Comparison of ENCODE assay signal across 8 cellular contexts in the genomic region with DNA sequence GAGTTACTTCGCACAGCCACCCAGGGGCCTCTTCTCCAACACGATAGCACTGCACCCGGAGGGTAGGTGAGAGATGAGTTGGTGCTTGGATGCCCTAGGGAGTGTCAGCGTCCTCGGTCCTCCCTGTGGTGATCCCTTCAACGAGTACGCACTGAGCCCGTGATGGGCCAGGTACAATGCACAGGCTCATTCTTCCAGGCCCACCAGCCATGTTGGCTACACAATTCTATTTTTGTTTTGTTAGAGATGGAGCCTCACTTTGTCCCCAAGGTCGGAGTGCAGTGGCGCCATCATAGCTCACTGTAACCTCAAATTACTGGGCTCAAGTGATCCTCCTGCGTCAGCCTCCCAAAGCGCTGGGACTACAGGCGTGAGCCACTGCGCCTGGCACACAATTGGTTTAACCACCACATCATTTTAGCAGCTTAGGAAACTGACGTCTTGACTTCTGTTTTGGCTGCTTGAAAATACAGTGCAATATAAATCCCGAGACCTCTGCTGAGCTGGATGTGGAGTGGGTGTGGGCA. TPM values are rescaled to one million over a fixed set of nuclear protein-coding genes. Genes with fewer than 3 reads are reported as not detected.
DNase-seq lines count a peak whose midpoint lies in the region; ATAC-seq and TF ChIP-seq lines count a peak whose summit lies in the region.

No MANE protein-coding gene starts in this region.

- no peaks in the 10 kb centered on the region for H3K36me3 ChIP-seq in CD4-positive, CD25-positive, alpha-beta regulatory T cell (ENCODE audit: control insufficient read depth, insufficient read depth, low read length)
- H3K36me3 ChIP-seq in PC-3 (ENCODE audit: low read depth, low read length): no peaks in the 10 kb centered on the region
- no peaks in the 10 kb centered on the region for H3K36me3 ChIP-seq in neuron (ENCODE audit: insufficient read depth, low read length)

- H3K27ac ChIP-seq in CD4-positive, CD25-positive, alpha-beta regulatory T cell (ENCODE audit: insufficient read depth, low read length, poor library complexity, severe bottlenecking): no peak overlapping the region
- H3K27ac ChIP-seq in PC-3 (ENCODE audit: low read length): 0 out of 2 replicates have a peak overlapping the region, but pooled peaks have one; percentile 11

- peaks cover 13% of the 10 kb centered on the region for H3K4me1 ChIP-seq in CD4-positive, CD25-positive, alpha-beta regulatory T cell (ENCODE audit: control insufficient read depth, insufficient read depth, low read length, poor library complexity, severe bottlenecking)
- H3K4me1 ChIP-seq in PC-3 (ENCODE audit: insufficient read depth, low read length) (peaks cover 51% of the 10 kb centered on the region), neuron (ENCODE audit: insufficient read depth, low read length) (peaks cover 19% of the 10 kb centered on the region)

- H3K36me3 Mint-ChIP-seq in CD4-positive, CD25-positive, alpha-beta regulatory T cell: no peaks in the 10 kb centered on the region
- H3K36me3 Mint-ChIP-seq in endothelial cell (ENCODE audit: low read depth, unreplicated experiment): peaks cover 5% of the 10 kb centered on the region

- peak overlapping the region; percentile 87 to 90 (median 89) for H3K4me3 Mint-ChIP-seq in CD4-positive, CD25-positive, alpha-beta regulatory T cell
- peak overlapping the region; percentile 91 for H3K4me3 Mint-ChIP-seq in endothelial cell (ENCODE audit: unreplicated experiment)

- peak overlapping the region; percentile 83 for H2AFZ ChIP-seq in PC-3 (ENCODE audit: low read length)
- peak overlapping the region; percentile 84 for H2AFZ ChIP-seq in neuron (ENCODE audit: low read depth, low read length)

- BruUV-seq in PC-3 (replicated peaks; lab: Mats Ljungman, UMichigan): TSS peak; percentile 53

- H3K9ac ChIP-seq in PC-3 (ENCODE audit: low read length): peak overlapping the region; percentile 62

- H3K4me2 ChIP-seq in PC-3 (ENCODE audit: low read length): peak overlapping the region; percentile 83

- TF ChIP-seq CTCF in PC-3 (conservative IDR thresholded peaks at IDR 0.05; ENCODE audit: low read depth, low read length) (no peak), endothelial cell (IDR thresholded peaks at IDR 0.05; ENCODE audit: unreplicated experiment) (no peak), GM10266 (IDR thresholded peaks at IDR 0.05; ENCODE audit: control insufficient read depth, insufficient read depth, low read depth, missing control alignments) (no peak)

- H3K27me3 Mint-ChIP-seq in CD4-positive, CD25-positive, alpha-beta regulatory T cell: no peaks in the 10 kb centered on the region
- peaks cover 5% of the 10 kb centered on the region for H3K27me3 Mint-ChIP-seq in endothelial cell (ENCODE audit: unreplicated experiment)

- POLR2A ChIA-PET in PC-3 (lab: Charles Lee; ENCODE audit: unreplicated experiment): interaction anchor here (0.6 kb wide), 1 partner anchor 295 kb away, joined by 4 read pairs; no protein-coding TSS in a partner anchor

- H3K4me3 ChIP-seq in CD4-positive, CD25-positive, alpha-beta regulatory T cell (ENCODE audit: low read depth, low read length): peak overlapping the region; percentile 69
- H3K4me3 ChIP-seq in PC-3 (ENCODE audit: low read length) (peak overlapping the region; percentile 66), neuron (ENCODE audit: low read length) (peak overlapping the region; percentile 57)

- peak overlapping the region; percentile 59 to 84 (median 72) for H3K27ac Mint-ChIP-seq in CD4-positive, CD25-positive, alpha-beta regulatory T cell
- H3K27ac Mint-ChIP-seq in endothelial cell (ENCODE audit: unreplicated experiment): peak overlapping the region; percentile 79

- peaks cover 36% of the 10 kb centered on the region for H3K79me2 ChIP-seq in PC-3 (ENCODE audit: low read length)

- no peaks in the 10 kb centered on the region for H3K27me3 ChIP-seq in CD4-positive, CD25-positive, alpha-beta regulatory T cell (ENCODE audit: control insufficient read depth, insufficient read depth, low read length)
- H3K27me3 ChIP-seq in PC-3 (ENCODE audit: low read length) (no peaks in the 10 kb centered on the region), neuron (ENCODE audit: insufficient read depth, low read length) (no peaks in the 10 kb centered on the region)

- no peak for DNase-seq in CD4-positive, CD25-positive, alpha-beta regulatory T cell
- DNase-seq in PC-3 (no peak), endothelial cell (ENCODE audit: low spot score) (no peak), LoVo (ENCODE audit: low spot score) (no peak), GM10266 (ENCODE audit: extremely low spot score) (no peak)

- no peaks in the 10 kb centered on the region for H3K9me3 ChIP-seq in CD4-positive, CD25-positive, alpha-beta regulatory T cell (ENCODE audit: control insufficient read depth in 2 of 2, low read length in 2 of 2)
- H3K9me3 ChIP-seq in PC-3 (ENCODE audit: low read length) (no peaks in the 10 kb centered on the region), neuron (ENCODE audit: low read length) (no peaks in the 10 kb centered on the region)

- CTCF ChIA-PET in PC-3 (lab: Charles Lee): no interaction called here

- peaks cover 11 to 17% (median 13%) of the 10 kb centered on the region in 4 donors for H3K4me1 Mint-ChIP-seq in CD4-positive, CD25-positive, alpha-beta regulatory T cell
- H3K4me1 Mint-ChIP-seq in endothelial cell (ENCODE audit: unreplicated experiment): peaks cover 33% of the 10 kb centered on the region

- H3K9me3 Mint-ChIP-seq in CD4-positive, CD25-positive, alpha-beta regulatory T cell: no peaks in the 10 kb centered on the region
- no peaks in the 10 kb centered on the region for H3K9me3 Mint-ChIP-seq in endothelial cell (ENCODE audit: unreplicated experiment)

- ATAC-seq in CD4-positive, CD25-positive, alpha-beta regulatory T cell (ENCODE audit: low read depth in 2 of 2): no peak
- peak; percentile 9 for ATAC-seq in GM21526 (IDR thresholded peaks at IDR 0.05; ENCODE audit: low FRiP score, unreplicated experiment)
- no peak for ATAC-seq in PC-3
- no peak for ATAC-seq in HG02884 (IDR thresholded peaks at IDR 0.05; ENCODE audit: unreplicated experiment)

- H3K9me2 ChIP-seq in PC-3 (replicated peaks; ENCODE audit: low read length): no peaks in the 10 kb centered on the region

- H4K20me1 ChIP-seq in PC-3 (ENCODE audit: low read length): peaks cover 5% of the 10 kb centered on the region

- peaks cover 6% of the 10 kb centered on the region for H3F3A ChIP-seq in PC-3 (ENCODE audit: low read length, unreplicated experiment)

- intact Hi-C loops in PC-3 (cut with micrococcal nuclease): loop anchor here (5.0 kb wide), 3 partner anchors 70 to 190 kb away; no protein-coding TSS in a partner anchor

RNA-seq across cellular contexts. Expression of a gene that starts 0.6 kb away (rescaled TPM):
- 27.6 TPM for total RNA-seq in CD4-positive, CD25-positive, alpha-beta regulatory T cell
- polyA plus RNA-seq in CD4-positive, CD25-positive, alpha-beta regulatory T cell: 1 to 10 TPM; 3.4 to 7.3 (median 5.2) TPM
- total RNA-seq in PC-3 (2014; rRNA removed): 33.6 and 36.5 TPM in 2 replicates
- total RNA-seq in endothelial cell (ENCODE audit: unreplicated experiment): 51.3 TPM
